ENCODE assay signal across 18 cellular contexts in the genomic region with DNA sequence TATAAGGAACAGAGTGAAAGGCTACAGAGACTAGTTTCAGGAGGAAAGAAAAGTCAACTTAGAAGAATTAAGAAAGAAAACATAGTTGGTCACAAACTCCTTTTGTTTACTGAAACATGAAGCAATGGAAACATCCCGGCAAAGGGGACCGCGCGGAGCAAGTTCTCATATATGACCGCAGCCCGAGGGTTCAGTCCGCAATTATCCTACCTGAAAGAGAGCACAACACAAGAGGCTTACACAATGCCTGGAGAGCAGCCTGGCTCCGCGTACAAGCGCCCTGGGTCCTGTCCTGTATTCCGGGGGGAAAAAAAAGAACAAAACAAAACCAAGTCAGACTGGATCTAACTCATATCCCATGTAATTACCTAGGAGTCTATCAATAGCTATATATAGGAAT. TPM values are rescaled to one million over a fixed set of nuclear protein-coding genes. Genes with fewer than 3 reads are reported as not detected.
A peak's percentile ranks its signal among the peaks of the same experiment; 100 is the strongest.
DNase-seq lines count a peak whose midpoint lies in the region; ATAC-seq, FAIRE-seq and TF ChIP-seq lines count a peak whose summit lies in the region.
"Had no signal": no experiment of that assay in that cellular context is flagged by ENCODE, and none has a peak within 500 bp of the region (broad histone marks: within the 10 kb centered on the region; RNA-seq: fewer than 3 reads in every experiment).

No MANE protein-coding gene starts in this region.

- H3K9me3 Mint-ChIP-seq in CD4-positive, alpha-beta memory T cell: peaks cover 0 to 2% (median 0%) of the 10 kb centered on the region in 8 donors

- intact Hi-C loops in CD4-positive, alpha-beta memory T cell (cut with micrococcal nuclease): no loop called here
- intact Hi-C loops in posterior vena cava (cut with DNase I): no loop called here
- intact Hi-C loops in lower lobe of right lung (cut with DNase I): no loop called here

- H3K36me3 Mint-ChIP-seq in CD4-positive, alpha-beta memory T cell: peaks cover 26 to 65% of the 10 kb centered on the region in 2 donors

- no peak overlapping the region for H3K4me3 ChIP-seq in CD4-positive, alpha-beta memory T cell (ENCODE audit: low read length in 2 of 2)
- H3K4me3 ChIP-seq in lower lobe of right lung: no peak overlapping the region
- H3K4me3 ChIP-seq: HAP-1, SJSA1 had no signal

- no peaks in the 10 kb centered on the region for H3K27me3 Mint-ChIP-seq in CD4-positive, alpha-beta memory T cell

- ATAC-seq in left lobe of liver (peak; percentile 63), lower lobe of right lung (no peak)

- TF ChIP-seq POLR2A in GM12892 (IDR thresholded peaks at IDR 0.05; ENCODE audit: low read depth, low read length): 0 out of 2 replicates have a peak, but pooled peaks have one; percentile 3

- no peak for DNase-seq in CD4-positive, alpha-beta memory T cell
- DNase-seq in GM12892 (ENCODE audit: insufficient read length): no peak
- DNase-seq in left lobe of liver (ENCODE audit: low spot score): no peak
- DNase-seq in posterior vena cava (ENCODE audit: low spot score): peak; percentile 62
- no peak for DNase-seq in germinal center (ENCODE audit: low spot score)
- DNase-seq in NCI-H82 treated with DMSO at 0.1 percent for 48 hours (lab: John Stamatoyannopoulos, UW; ENCODE audit: unreplicated experiment): no peak
- no peak for DNase-seq in lower lobe of right lung
- DNase-seq: BE2C; EL; IMR-90; NCI-H1436; NCI-H2081; NCI-H2227 treated with DMSO at 0.1 percent for 48 hours; NCI-H526 treated with DMSO at 0.1 percent for 48 hours; NK-92 treated with Interleukin-12 subunit alpha and Interleukin-12 subunit beta, amount 100 ng/mL, for 24 hours; OCI-M1 had no signal

- FAIRE-seq in GM12892 (lab: Jason Lieb, UNC): no peak

- no peak overlapping the region for H3K27ac ChIP-seq in CD4-positive, alpha-beta memory T cell (ENCODE audit: low read depth, low read length)
- no peak overlapping the region for H3K27ac ChIP-seq in lower lobe of right lung
- H3K27ac ChIP-seq: SJSA1 had no signal

- H3K27ac Mint-ChIP-seq in CD4-positive, alpha-beta memory T cell: peak overlapping the region in 4 of 7 donors; percentile 10 to 58 (median 55)

- CTCF ChIA-PET in CD4-positive, alpha-beta memory T cell (lab: Charles Lee; ENCODE audit: partially characterized antibody): interaction anchor here (1.3 to 2.5 kb wide), 2 partner anchors 48 to 88 kb away, joined by 3 to 10 read pairs; no protein-coding TSS in a partner anchor

- H3K4me3 Mint-ChIP-seq in CD4-positive, alpha-beta memory T cell: no peak overlapping the region

- H3K27me3 ChIP-seq in CD4-positive, alpha-beta memory T cell (ENCODE audit: insufficient read depth, low read length): no peaks in the 10 kb centered on the region
- no peaks in the 10 kb centered on the region for H3K27me3 ChIP-seq in lower lobe of right lung (ENCODE audit: low read depth)
- H3K27me3 ChIP-seq: BE2C, SJSA1 had no signal

- TF ChIP-seq CTCF in lower lobe of right lung (IDR thresholded peaks at IDR 0.05): no peak

- peaks cover 22 to 36% (median 27%) of the 10 kb centered on the region in 4 donors for H3K4me1 Mint-ChIP-seq in CD4-positive, alpha-beta memory T cell

- POLR2A ChIA-PET in CD4-positive, alpha-beta memory T cell (lab: Charles Lee; ENCODE audit: partially characterized antibody): interaction anchor here (0.9 kb wide), 1 partner anchor 11 kb away, joined by 3 read pairs; no protein-coding TSS in a partner anchor

- H3K4me1 ChIP-seq in CD4-positive, alpha-beta memory T cell (ENCODE audit: insufficient read depth, low read length): no peaks in the 10 kb centered on the region
- no peaks in the 10 kb centered on the region for H3K4me1 ChIP-seq in lower lobe of right lung
- H3K4me1 ChIP-seq: BE2C, HAP-1, SJSA1 had no signal

- peaks cover 27% of the 10 kb centered on the region for H3K36me3 ChIP-seq in CD4-positive, alpha-beta memory T cell (ENCODE audit: insufficient read depth, low read length)
- peaks cover 89% of the 10 kb centered on the region for H3K36me3 ChIP-seq in lower lobe of right lung

- no peaks in the 10 kb centered on the region for H3K9me3 ChIP-seq in CD4-positive, alpha-beta memory T cell (ENCODE audit: control insufficient read depth in 1 of 2, low read length in 2 of 2)
- H3K9me3 ChIP-seq in lower lobe of right lung: no peaks in the 10 kb centered on the region
- H3K9me3 ChIP-seq: BE2C, HAP-1, SJSA1 had no signal

RNA-seq across cellular contexts. Expression of gene RBM4B, which starts 12.3 kb away (rescaled TPM):
- 10 to 100 TPM; 26.6 to 26.9 TPM for total RNA-seq in CD4-positive, alpha-beta memory T cell
- polyA plus RNA-seq in CD4-positive, alpha-beta memory T cell: 10 to 100 TPM in 1 of 2 donors, 1 to 10 TPM in 1; 6.3 to 15.4 TPM
- polyA plus RNA-seq in GM12892 (2012; ENCODE audit: missing spikeins): 16.9 TPM
- 8.1 TPM for total RNA-seq in left lobe of liver
- 10 to 100 TPM in 1 of 2 donors, 1 to 10 TPM in 1; 9.0 to 10.2 TPM for total RNA-seq in posterior vena cava
- total RNA-seq in lower lobe of right lung: 17.6 TPM

RNA-seq across cellular contexts. Expression of gene RBM4, which starts 26.9 kb away (rescaled TPM):
- 100 to 1,000 TPM; 183 to 189 TPM for total RNA-seq in CD4-positive, alpha-beta memory T cell
- 100 to 1,000 TPM; 213 to 231 TPM for polyA plus RNA-seq in CD4-positive, alpha-beta memory T cell
- 121 TPM for polyA plus RNA-seq in GM12892 (2012; ENCODE audit: missing spikeins)
- total RNA-seq in left lobe of liver: 36.3 TPM
- 10 to 100 TPM; 63.4 to 68.9 TPM for total RNA-seq in posterior vena cava
- total RNA-seq in lower lobe of right lung: 107 TPM

RNA-seq across cellular contexts. Expression of gene RBM14, which starts 48.9 kb away (rescaled TPM):
- 100 to 1,000 TPM; 158 to 196 TPM for total RNA-seq in CD4-positive, alpha-beta memory T cell
- polyA plus RNA-seq in CD4-positive, alpha-beta memory T cell: 10 to 100 TPM; 66.2 to 78.2 TPM
- polyA plus RNA-seq in GM12892 (2012; ENCODE audit: missing spikeins): 52.5 TPM
- total RNA-seq in left lobe of liver (31.5 TPM), posterior vena cava (10 to 100 TPM; 39.7 to 51.7 TPM), lower lobe of right lung (93.4 TPM)
